ENCODE assay signal across 12 cellular contexts in genomic region chr17:42402121-42402516, GRCh38. TPM values are rescaled to one million over a fixed set of nuclear protein-coding genes. Genes with fewer than 3 reads are reported as not detected.
DNase-seq lines count a peak whose midpoint lies in the region; ATAC-seq and TF ChIP-seq lines count a peak whose summit lies in the region.
"Had no signal": no experiment of that assay in that cellular context is flagged by ENCODE, and none has a peak within 500 bp of the region (broad histone marks: within the 10 kb centered on the region; RNA-seq: fewer than 3 reads in every experiment).

No MANE protein-coding gene starts in this region.

- WGBS in testis, 2 donors: 45 to 49% methylated on average over 3 of the region's 3 CpGs

- H3K4me1 ChIP-seq in neuron (ENCODE audit: insufficient read depth, low read length) (peaks cover 13% of the 10 kb centered on the region), testis (peaks cover 15% of the 10 kb centered on the region)

- H2AFZ ChIP-seq in neuron (ENCODE audit: low read depth, low read length): peak overlapping the region; percentile 12

- H3K27ac Mint-ChIP-seq in HFFc6: peak overlapping the region; percentile 82
- H3K27ac Mint-ChIP-seq: effector memory CD8-positive, alpha-beta T cell had no signal

- H3K27me3 Mint-ChIP-seq in HFFc6 (ENCODE audit: insufficient read depth): no peaks in the 10 kb centered on the region; the same call in none of the 2 replicates
- H3K27me3 Mint-ChIP-seq: effector memory CD8-positive, alpha-beta T cell had no signal

- POLR2A ChIA-PET in AG04450 (lab: Yijun Ruan, JAX): interaction anchor here (0.7 to 1.7 kb wide), 3 partner anchors 10 to 112 kb away, joined by 3 to 6 read pairs (median 4); partner anchors contain the start of gene CAVIN1

- no peak overlapping the region for H3K4me3 ChIP-seq in AG04450 (ENCODE audit: low read depth, low read length)
- no peak overlapping the region for H3K4me3 ChIP-seq in neuron (ENCODE audit: low read length)
- H3K4me3 ChIP-seq in testis: no peak overlapping the region
- no peak overlapping the region for H3K4me3 ChIP-seq in dorsolateral prefrontal cortex
- H3K4me3 ChIP-seq: skin epidermis had no signal

- H3K27me3 ChIP-seq in AG04450 (ENCODE audit: control insufficient read depth, insufficient read depth, low read length) (no peaks in the 10 kb centered on the region), neuron (ENCODE audit: insufficient read depth, low read length) (no peaks in the 10 kb centered on the region), testis (no peaks in the 10 kb centered on the region), dorsolateral prefrontal cortex (peaks cover 0 to 4% (median 0%) of the 10 kb centered on the region in 45 donors)

- peaks cover 68% of the 10 kb centered on the region for H3K4me1 Mint-ChIP-seq in HFFc6 (ENCODE audit: low read depth)

- no peak for ATAC-seq in HG03521 (IDR thresholded peaks at IDR 0.05; ENCODE audit: unreplicated experiment)
- ATAC-seq: effector memory CD8-positive, alpha-beta T cell had no signal

- H3K27ac ChIP-seq in AG04450 (ENCODE audit: low read depth, low read length) (peak overlapping the region; percentile 49), testis (no peak overlapping the region), dorsolateral prefrontal cortex (peak overlapping the region in 5 of 59 donors; percentile 9 to 31 (median 15))

- in situ Hi-C loops in GM13976 (cut with MboI; ENCODE audit: low sequenced_read_pairs, unreplicated experiment): loop anchor here (25.0 kb wide), 1 partner anchor 215 kb away; the partner anchor contains the start of genes GHDC, HCRT and KCNH4

- no peak for DNase-seq in AG04450 (ENCODE audit: low read depth, low spot score)
- DNase-seq in HFFc6: no peak
- DNase-seq in cerebellar cortex (ENCODE audit: low spot score): peak; percentile 44
- DNase-seq in testis: no peak
- DNase-seq in GM13976 (ENCODE audit: low spot score): no peak
- DNase-seq in dorsolateral prefrontal cortex: no peak
- DNase-seq: effector memory CD8-positive, alpha-beta T cell; midbrain; NCI-H1436 had no signal

- H3K36me3 ChIP-seq in neuron (ENCODE audit: insufficient read depth, low read length) (no peaks in the 10 kb centered on the region), testis (ENCODE audit: low read depth, missing control alignments) (no peaks in the 10 kb centered on the region)

- CTCF ChIA-PET in AG04450 (lab: Charles Lee): no interaction called here

- TF ChIP-seq CTCF in AG04450 (IDR thresholded peaks at IDR 0.05; ENCODE audit: low read depth, low read length) (no peak), HFFc6 (IDR thresholded peaks at IDR 0.05) (no peak), testis (IDR thresholded peaks at IDR 0.05) (no peak), GM13976 (IDR thresholded peaks at IDR 0.05; ENCODE audit: borderline replicate concordance, control extremely low read depth, extremely low read depth, insufficient read depth, missing control alignments) (no peak), dorsolateral prefrontal cortex (IDR thresholded peaks at IDR 0.05 in 54 of 56, conservative IDR thresholded peaks at IDR 0.05 in 2 of 56; ENCODE audit: low read depth in 1 of 56, partially characterized antibody in 56 of 56) (no peak)

- intact Hi-C loops in testis (cut with DNase I; ENCODE audit: low total_unique reads): no loop called here
- intact Hi-C loops in dorsolateral prefrontal cortex (cut with DNase I): no loop called here

- peaks cover 31% of the 10 kb centered on the region for H3K36me3 Mint-ChIP-seq in HFFc6 (ENCODE audit: low read depth)

- H3K9me3 ChIP-seq in AG04450 (ENCODE audit: control insufficient read depth, insufficient read depth, low read length) (no peaks in the 10 kb centered on the region; the same call in 1 of the 2 replicates), neuron (ENCODE audit: low read length) (peaks cover 1% of the 10 kb centered on the region), testis (no peaks in the 10 kb centered on the region)

- peak overlapping the region; percentile 63 for H3K4me3 Mint-ChIP-seq in HFFc6
- H3K4me3 Mint-ChIP-seq: effector memory CD8-positive, alpha-beta T cell had no signal

- H3K9me3 Mint-ChIP-seq in HFFc6: no peaks in the 10 kb centered on the region
- H3K9me3 Mint-ChIP-seq: effector memory CD8-positive, alpha-beta T cell had no signal

- no peak for TF ChIP-seq POLR2A in testis (IDR thresholded peaks at IDR 0.05)

RNA-seq across cellular contexts. Expression of gene STAT3, which starts 13.9 kb away (rescaled TPM):
- polyA plus RNA-seq in AG04450 (2011; rRNA removed) (77.1 and 83.4 TPM in 2 replicates), testis (ENCODE audit: insufficient read depth, low read depth, low replicate concordance) (69.5 TPM)
- 144 and 161 TPM in 2 replicates for polyA minus RNA-seq in AG04450 (2011; rRNA and poly(A)+ RNA removed)
- 10 to 100 TPM; 65.3 to 74.5 (median 68.8) TPM for total RNA-seq in HFFc6 (2021; fragmentation: NEBNext Ultra II Directional; extraction: Animal tissue kit (Norgen Biotek cat#: 25700))
- total RNA-seq in testis (100 to 1,000 TPM; 107 to 117 TPM), dorsolateral prefrontal cortex (100 to 1,000 TPM in 55 of 120 experiments, 10 to 100 TPM in 65; 57.7 to 203 (median 98.0) TPM)

RNA-seq across cellular contexts. Expression of gene CAVIN1, which starts 20.9 kb away (rescaled TPM):
- polyA plus RNA-seq in AG04450 (2011; rRNA removed): 326 and 390 TPM in 2 replicates
- polyA minus RNA-seq in AG04450 (2011; rRNA and poly(A)+ RNA removed): 252 and 273 TPM in 2 replicates
- 1,000 to 10,000 TPM; 1,059 to 1,221 (median 1,100) TPM for total RNA-seq in HFFc6 (2021; fragmentation: NEBNext Ultra II Directional; extraction: Animal tissue kit (Norgen Biotek cat#: 25700))
- total RNA-seq in testis: 10 to 100 TPM; 49.4 to 68.4 TPM
- 106 TPM for polyA plus RNA-seq in testis (ENCODE audit: insufficient read depth, low read depth, low replicate concordance)
- 10 to 100 TPM; 11.5 to 70.8 (median 30.0) TPM for total RNA-seq in dorsolateral prefrontal cortex

RNA-seq across cellular contexts. Expression of gene ATP6V0A1, which starts 56.6 kb away (rescaled TPM):
- polyA plus RNA-seq in AG04450 (2011; rRNA removed) (22.3 and 30.8 TPM in 2 replicates), testis (ENCODE audit: insufficient read depth, low read depth, low replicate concordance) (89.9 TPM)
- polyA minus RNA-seq in AG04450 (2011; rRNA and poly(A)+ RNA removed): 60.2 and 84.4 TPM in 2 replicates
- 10 to 100 TPM; 29.6 to 56.7 (median 37.1) TPM for total RNA-seq in HFFc6 (2021; fragmentation: NEBNext Ultra II Directional; extraction: Animal tissue kit (Norgen Biotek cat#: 25700))
- total RNA-seq in testis (100 to 1,000 TPM; 131 to 143 TPM), dorsolateral prefrontal cortex (100 to 1,000 TPM; 253 to 459 (median 379) TPM)

Comparison
In these comparisons a context has a peak if more than half of its experiments do, and no peak if none do; other contexts are left out.
1. RNA of gene CAVIN1, which starts 20.9 kb away (total RNA-seq): 1,059 to 1,221 TPM in HFFc6; 49.4 to 68.4 TPM in testis and 11.5 to 70.8 TPM in dorsolateral prefrontal cortex; every median in the first group is over 10 times any median in the second.